ENCODE assay signal across 8 cellular contexts in the genomic region with DNA sequence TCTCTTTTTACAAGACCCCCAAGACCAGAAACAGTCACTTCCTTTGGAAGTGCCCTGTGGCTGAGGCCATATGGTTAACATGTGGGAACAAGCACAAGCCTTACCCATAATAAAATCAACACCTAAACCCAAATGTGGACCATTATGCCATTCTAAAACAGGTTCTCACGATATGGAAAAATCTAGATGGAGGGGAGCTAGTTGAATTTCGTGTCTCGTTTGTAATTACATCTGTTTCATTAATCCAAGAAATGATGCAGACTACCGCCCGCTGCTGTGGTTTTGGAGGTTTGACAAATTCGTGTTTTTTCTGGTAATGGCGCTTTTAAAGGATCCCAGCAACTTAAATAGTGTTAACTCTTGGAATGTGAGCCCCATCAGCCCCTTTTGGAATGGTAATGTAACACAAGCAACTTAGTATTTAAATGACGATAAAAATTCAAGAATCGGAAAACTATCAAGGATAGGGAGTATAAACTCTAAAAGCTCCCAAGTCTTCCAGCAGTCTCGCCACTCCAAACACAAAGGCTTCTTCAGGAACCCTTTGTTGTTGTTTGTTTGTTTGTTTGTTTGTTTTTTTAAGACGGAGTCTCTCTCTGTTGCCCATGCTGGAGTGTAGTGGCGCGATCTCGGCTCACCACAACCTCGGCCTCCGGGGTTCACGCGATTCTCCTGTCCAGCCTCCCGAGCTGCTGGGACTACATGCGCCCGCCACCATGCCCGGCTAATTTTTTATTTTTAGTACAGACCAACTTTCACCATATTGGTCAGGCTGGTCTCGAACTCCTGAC. TPM values are rescaled to one million over a fixed set of nuclear protein-coding genes. Genes with fewer than 3 reads are reported as not detected.
DNase-seq lines count a peak whose midpoint lies in the region; ATAC-seq and TF ChIP-seq lines count a peak whose summit lies in the region.

No MANE protein-coding gene starts in this region.

- peak overlapping the region; percentile 96 for H3K9ac ChIP-seq in OCI-LY3 (ENCODE audit: low read length)

- ATAC-seq in lower lobe of right lung (peak; percentile 1 to 6), HG02798 (IDR thresholded peaks at IDR 0.05; ENCODE audit: poor library complexity, unreplicated experiment) (no peak)

- TF ChIP-seq CTCF in OCI-LY3 (IDR thresholded peaks at IDR 0.05; ENCODE audit: low read depth, low read length) (no peak), lower lobe of right lung (IDR thresholded peaks at IDR 0.05) (no peak), type B pancreatic cell (conservative IDR thresholded peaks at IDR 0.05) (no peak)

- H3K4me3 Mint-ChIP-seq in type B pancreatic cell = peak overlapping the region; percentile 95

- H3K4me2 ChIP-seq in OCI-LY3 (ENCODE audit: low read length) = peak overlapping the region; percentile 94

- peaks cover 37% of the 10 kb centered on the region for H3K36me3 ChIP-seq in OCI-LY3 (replicated peaks; ENCODE audit: low read depth, low read length)
- H3K36me3 ChIP-seq in lower lobe of right lung = peaks cover 17% of the 10 kb centered on the region

- no peaks in the 10 kb centered on the region for H3K9me3 Mint-ChIP-seq in type B pancreatic cell

- peaks cover 53% of the 10 kb centered on the region for H4K20me1 ChIP-seq in OCI-LY3 (ENCODE audit: insufficient read depth, low read length)

- H3K36me3 Mint-ChIP-seq in type B pancreatic cell = peaks cover 15% of the 10 kb centered on the region

- peaks cover 93% of the 10 kb centered on the region for H3K79me2 ChIP-seq in OCI-LY3 (ENCODE audit: low read length)

- no peak overlapping the region for H2AFZ ChIP-seq in OCI-LY3 (ENCODE audit: low read depth, low read length)

- H3K27me3 ChIP-seq in OCI-LY3 (ENCODE audit: low read depth, low read length) (no peaks in the 10 kb centered on the region), lower lobe of right lung (ENCODE audit: low read depth) (no peaks in the 10 kb centered on the region)

- H3K9me3 ChIP-seq in OCI-LY3 (ENCODE audit: insufficient read depth, low read length) (no peaks in the 10 kb centered on the region), lower lobe of right lung (no peaks in the 10 kb centered on the region)

- H3K27ac ChIP-seq in OCI-LY3 (ENCODE audit: low read length) (peak overlapping the region; percentile 80), lower lobe of right lung (peak overlapping the region; percentile 100)

- H3K4me1 ChIP-seq in OCI-LY3 (ENCODE audit: low read length) (peaks cover 58% of the 10 kb centered on the region), lower lobe of right lung (peaks cover 64% of the 10 kb centered on the region)

- intact Hi-C loops in lower lobe of right lung (cut with DNase I) = no loop called here

- peak overlapping the region; percentile 96 for H3K27ac Mint-ChIP-seq in type B pancreatic cell

- H3K4me1 Mint-ChIP-seq in type B pancreatic cell (ENCODE audit: unreplicated experiment) = peaks cover 24% of the 10 kb centered on the region

- no peaks in the 10 kb centered on the region for H3K27me3 Mint-ChIP-seq in type B pancreatic cell

- H3K4me3 ChIP-seq in OCI-LY3 (ENCODE audit: low read length) (peak overlapping the region; percentile 94), lower lobe of right lung (peak overlapping the region; percentile 96)

- DNase-seq in NCI-H146 (lab: John Stamatoyannopoulos, UW) (peak; percentile 70), NCI-H146 treated with DMSO at 0.1 percent for 48 hours (lab: John Stamatoyannopoulos, UW; ENCODE audit: unreplicated experiment) (no peak), lower lobe of right lung (no peak), type B pancreatic cell (ENCODE audit: extremely low spot score, unreplicated experiment) (no peak), NCI-H1092 (lab: John Stamatoyannopoulos, UW) (no peak)
- DNase-seq in central memory CD4-positive, alpha-beta T cell = peak; percentile 23

RNA-seq across cellular contexts. Expression of a gene that starts 1.1 kb away (rescaled TPM):
- total RNA-seq in lower lobe of right lung (298 TPM), type B pancreatic cell (ENCODE audit: low replicate concordance) (238 and 260 TPM in 2 replicates)

RNA-seq across cellular contexts. Expression of a gene that starts 21.7 kb away (rescaled TPM):
- total RNA-seq in lower lobe of right lung (31.0 TPM), type B pancreatic cell (ENCODE audit: low replicate concordance) (33.2 and 35.6 TPM in 2 replicates)

Comparison
In these comparisons a context has a peak if more than half of its experiments do, and no peak if none do; other contexts are left out.
1. DNase-seq: peak in NCI-H146 (single experiment) and central memory CD4-positive, alpha-beta T cell (single experiment); none in NCI-H146 treated with DMSO at 0.1 percent for 48 hours (single experiment), lower lobe of right lung (single experiment), type B pancreatic cell (single experiment) and NCI-H1092 (single experiment).